23 cellular contexts compared by ENCODE assay signal in the genomic region with DNA sequence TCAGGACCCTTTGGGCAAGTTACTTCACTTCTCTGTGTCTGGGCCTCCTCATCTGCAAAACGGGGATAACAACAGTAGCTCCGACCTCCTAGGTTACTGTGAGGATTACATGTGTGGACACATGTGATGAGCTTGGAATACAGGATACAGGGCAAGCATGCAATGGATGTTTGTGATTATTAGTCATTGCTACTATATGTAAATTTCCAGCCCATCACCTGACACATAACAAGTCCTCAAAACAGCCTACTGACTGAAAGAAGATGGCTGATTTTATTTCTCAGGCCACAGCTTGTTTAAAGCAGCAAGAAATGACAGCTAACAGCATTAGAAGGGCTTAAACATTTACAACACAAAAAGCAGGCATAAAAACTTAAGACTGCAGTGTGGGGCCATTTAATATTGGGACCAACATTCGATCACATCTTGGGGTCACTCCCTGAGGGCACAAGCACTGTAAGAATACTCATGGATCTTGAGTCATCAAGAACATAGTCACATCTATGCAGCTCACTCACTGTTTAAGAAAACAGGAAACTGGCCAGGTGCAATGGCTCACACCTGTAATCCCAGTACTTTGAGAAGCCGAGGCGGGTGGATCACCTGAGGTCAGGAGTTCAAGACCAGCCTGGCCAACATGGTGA. TPM values are rescaled to one million over a fixed set of nuclear protein-coding genes. Genes with fewer than 3 reads are reported as not detected.
A peak's percentile ranks its signal among the peaks of the same experiment; 100 is the strongest.
DNase-seq lines count a peak whose midpoint lies in the region; ATAC-seq, FAIRE-seq and TF ChIP-seq lines count a peak whose summit lies in the region.
"Had no signal": no experiment of that assay in that cellular context is flagged by ENCODE, and none has a peak within 500 bp of the region (broad histone marks: within the 10 kb centered on the region; RNA-seq: fewer than 3 reads in every experiment).

No MANE protein-coding gene starts in this region.

- BruUV-seq in HCT116 (replicated peaks; lab: Mats Ljungman, UMichigan): no TSS peak

- H3K9ac ChIP-seq in HCT116 (ENCODE audit: low read length) (no peak overlapping the region), endodermal cell (ENCODE audit: extremely low read depth, low read length, poor library complexity, severe bottlenecking) (no peak overlapping the region), trophoblast cell (ENCODE audit: low read length) (no peak overlapping the region)
- H3K9ac ChIP-seq: parathyroid adenoma had no signal

- H3K9me2 ChIP-seq in HCT116 (ENCODE audit: insufficient read depth): no peaks in the 10 kb centered on the region

- H4K8ac ChIP-seq in trophoblast cell (ENCODE audit: low read depth, low read length): no peak overlapping the region

- H3K18ac ChIP-seq in trophoblast cell (ENCODE audit: low read length): no peak overlapping the region

- peak overlapping the region; percentile 6 for H3K27ac Mint-ChIP-seq in activated CD4-positive, alpha-beta T cell treated with anti-CD3 and anti-CD28 coated beads, Interleukin-2, amount 10 ng/mL, durations not matched to agents 7 days and 5 days
- H3K27ac Mint-ChIP-seq in activated CD4-positive, alpha-beta T cell treated with anti-CD3 and anti-CD28 coated beads, Interleukin-2, amount 10 ng/mL, durations not matched to agents 24 days and 14 days: no peak overlapping the region
- peak overlapping the region; percentile 16 for H3K27ac Mint-ChIP-seq in endodermal cell
- H3K27ac Mint-ChIP-seq: activated naive CD4-positive, alpha-beta T cell treated with anti-CD3 and anti-CD28 coated beads, Interleukin-2, amount 50 U/mL, for 24 hours had no signal

- H3K14ac ChIP-seq in trophoblast cell (ENCODE audit: low read length): no peak overlapping the region

- H2AFZ ChIP-seq in HCT116 (ENCODE audit: low read depth, low read length, poor library complexity, severe bottlenecking): no peak overlapping the region
- H2AFZ ChIP-seq in trophoblast cell (ENCODE audit: insufficient read depth, low read length, poor library complexity): no peak overlapping the region
- H2AFZ ChIP-seq: parathyroid adenoma had no signal

- H3K4me1 ChIP-seq in HCT116 (ENCODE audit: control insufficient read depth in 1 of 2, insufficient read depth in 2 of 2, low read length in 2 of 2): peaks cover 15 to 39% of the 10 kb centered on the region in 2 experiments
- H3K4me1 ChIP-seq in endodermal cell (ENCODE audit: control insufficient read depth, insufficient read depth, low read length): no peaks in the 10 kb centered on the region
- peaks cover 4 to 8% of the 10 kb centered on the region in 2 experiments for H3K4me1 ChIP-seq in trophoblast cell (ENCODE audit: control insufficient read depth in 1 of 2, insufficient read depth in 2 of 2, low read length in 2 of 2)
- H3K4me1 ChIP-seq: parathyroid adenoma, uterus had no signal

- H3K27me3 ChIP-seq in HCT116 (ENCODE audit: insufficient read depth, low read length) (no peaks in the 10 kb centered on the region), endodermal cell (ENCODE audit: control insufficient read depth, insufficient read depth, low read length, poor library complexity, severe bottlenecking) (no peaks in the 10 kb centered on the region), trophoblast cell (ENCODE audit: insufficient read depth, low read length) (no peaks in the 10 kb centered on the region)
- H3K27me3 ChIP-seq: heart right ventricle, uterus had no signal

- no peaks in the 10 kb centered on the region for H3K36me3 Mint-ChIP-seq in activated CD4-positive, alpha-beta T cell treated with anti-CD3 and anti-CD28 coated beads, Interleukin-2, amount 10 ng/mL, durations not matched to agents 7 days and 5 days (ENCODE audit: low read depth)
- H3K36me3 Mint-ChIP-seq in activated CD4-positive, alpha-beta T cell treated with anti-CD3 and anti-CD28 coated beads, Interleukin-2, amount 10 ng/mL, durations not matched to agents 24 days and 14 days (ENCODE audit: low read depth): no peaks in the 10 kb centered on the region
- no peaks in the 10 kb centered on the region for H3K36me3 Mint-ChIP-seq in endodermal cell (ENCODE audit: low read depth)
- H3K36me3 Mint-ChIP-seq: activated naive CD4-positive, alpha-beta T cell treated with anti-CD3 and anti-CD28 coated beads, Interleukin-2, amount 50 U/mL, for 24 hours; naive thymus-derived CD8-positive, alpha-beta T cell had no signal

- H3K79me2 ChIP-seq in HCT116 (ENCODE audit: insufficient read depth, low read length): no peaks in the 10 kb centered on the region
- no peaks in the 10 kb centered on the region for H3K79me2 ChIP-seq in trophoblast cell (ENCODE audit: control insufficient read depth, insufficient read depth, low read length, poor library complexity)
- H3K79me2 ChIP-seq: parathyroid adenoma had no signal

- RAD21 ChIA-PET in HCT116 (lab: Charles Lee; ENCODE audit: low non-redundant PET in 1 of 2, low total read pairs in 2 of 2, uncharacterized antibody in 2 of 2, unreplicated experiment in 2 of 2): no interaction called here

- H3K27me3 Mint-ChIP-seq in activated CD4-positive, alpha-beta T cell treated with anti-CD3 and anti-CD28 coated beads, Interleukin-2, amount 10 ng/mL, durations not matched to agents 7 days and 5 days: peaks cover 5% of the 10 kb centered on the region
- no peaks in the 10 kb centered on the region for H3K27me3 Mint-ChIP-seq in activated CD4-positive, alpha-beta T cell treated with anti-CD3 and anti-CD28 coated beads, Interleukin-2, amount 10 ng/mL, durations not matched to agents 24 days and 14 days
- H3K27me3 Mint-ChIP-seq in endodermal cell (ENCODE audit: insufficient read depth): peaks cover 40% of the 10 kb centered on the region
- H3K27me3 Mint-ChIP-seq: activated naive CD4-positive, alpha-beta T cell treated with anti-CD3 and anti-CD28 coated beads, Interleukin-2, amount 50 U/mL, for 24 hours; naive thymus-derived CD8-positive, alpha-beta T cell had no signal

- H3K4me2 ChIP-seq in HCT116 (ENCODE audit: low read length): peak overlapping the region; percentile 39
- no peak overlapping the region for H3K4me2 ChIP-seq in trophoblast cell (ENCODE audit: low read length)

- no peak overlapping the region for H2BK12ac ChIP-seq in trophoblast cell (ENCODE audit: low read length)

- no peak overlapping the region for H3K4me3 ChIP-seq in HCT116 (replicated peaks in 1 of 2; ENCODE audit: low read depth in 1 of 2, low read length in 2 of 2)
- H3K4me3 ChIP-seq in endodermal cell (ENCODE audit: low read length): no peak overlapping the region
- H3K4me3 ChIP-seq in trophoblast cell (ENCODE audit: low read depth, low read length): no peak overlapping the region
- H3K4me3 ChIP-seq: A549, heart right ventricle, uterus had no signal

- no peak overlapping the region for H3K4ac ChIP-seq in trophoblast cell (ENCODE audit: low read depth, low read length)

- H4K91ac ChIP-seq in trophoblast cell (ENCODE audit: low read depth, low read length): no peak overlapping the region

- ATAC-seq in HCT116 (peak; percentile 76), GM18907 (IDR thresholded peaks at IDR 0.05; ENCODE audit: unreplicated experiment) (no peak), HG02759 (IDR thresholded peaks at IDR 0.05; ENCODE audit: unreplicated experiment) (no peak)
- ATAC-seq: heart right ventricle; naive thymus-derived CD8-positive, alpha-beta T cell had no signal

- no peaks in the 10 kb centered on the region for H3K9me3 Mint-ChIP-seq in activated CD4-positive, alpha-beta T cell treated with anti-CD3 and anti-CD28 coated beads, Interleukin-2, amount 10 ng/mL, durations not matched to agents 7 days and 5 days
- no peaks in the 10 kb centered on the region for H3K9me3 Mint-ChIP-seq in activated CD4-positive, alpha-beta T cell treated with anti-CD3 and anti-CD28 coated beads, Interleukin-2, amount 10 ng/mL, durations not matched to agents 24 days and 14 days
- H3K9me3 Mint-ChIP-seq in endodermal cell: no peaks in the 10 kb centered on the region
- H3K9me3 Mint-ChIP-seq: activated naive CD4-positive, alpha-beta T cell treated with anti-CD3 and anti-CD28 coated beads, Interleukin-2, amount 50 U/mL, for 24 hours; naive thymus-derived CD8-positive, alpha-beta T cell had no signal

- no peak for TF ChIP-seq RAD21 in HCT116 (IDR thresholded peaks at IDR 0.05; ENCODE audit: low read depth)

- H2BK5ac ChIP-seq in trophoblast cell (ENCODE audit: low read depth, low read length, poor library complexity): no peak overlapping the region

- TF ChIP-seq CTCF in HCT116 (IDR thresholded peaks at IDR 0.05 in 2 of 3, conservative IDR thresholded peaks at IDR 0.05 in 1 of 3; ENCODE audit: borderline replicate concordance in 1 of 3, insufficient read depth in 1 of 3, low read depth in 2 of 3, low read length in 2 of 3) (no peak), endodermal cell (conservative IDR thresholded peaks at IDR 0.05) (no peak)

- H2BK120ac ChIP-seq in trophoblast cell (ENCODE audit: insufficient read depth, low read length, poor library complexity): no peak overlapping the region

- no peak for FAIRE-seq in GM19239 (lab: Jason Lieb, UNC)
- FAIRE-seq: A549, TTC549 had no signal

- H3K79me1 ChIP-seq in trophoblast cell (ENCODE audit: low read length): no peaks in the 10 kb centered on the region

- POLR2A ChIA-PET in activated CD4-positive, alpha-beta T cell treated with anti-CD3 and anti-CD28 coated beads, Interleukin-2, amount 10 ng/mL, durations not matched to agents 7 days and 5 days (lab: Charles Lee): interaction anchor here (0.6 kb wide), 1 partner anchor 94 kb away, joined by 9 read pairs; no protein-coding TSS in a partner anchor
- POLR2A ChIA-PET in HCT116 (lab: Charles Lee): interaction anchor here (1.0 kb wide), 1 partner anchor 45 kb away, joined by 4 read pairs; no protein-coding TSS in a partner anchor

- H3K9me3 ChIP-seq in HCT116 (ENCODE audit: control insufficient read depth in 1 of 2, insufficient read depth in 1 of 2, low read depth in 1 of 2, low read length in 2 of 2) (no peaks in the 10 kb centered on the region), endodermal cell (ENCODE audit: control insufficient read depth, low read length) (no peaks in the 10 kb centered on the region), trophoblast cell (ENCODE audit: insufficient read depth, low read depth, low read length) (no peaks in the 10 kb centered on the region)
- H3K9me3 ChIP-seq: A549, heart right ventricle, uterus had no signal

- H2AK5ac ChIP-seq in trophoblast cell (ENCODE audit: low read length): no peak overlapping the region

- WGBS in endodermal cell (ENCODE audit: insufficient coverage in 1 of 2, insufficient read length in 1 of 2), 2 experiments: 91% methylated on average over 3 to 5 of the region's 5 CpGs
- WGBS in trophoblast cell (ENCODE audit: extremely low coverage, insufficient coverage, insufficient read length): no CpG with 5 or more reads among the region's 5 CpGs

- CTCF ChIA-PET in activated CD4-positive, alpha-beta T cell treated with anti-CD3 and anti-CD28 coated beads, Interleukin-2, amount 10 ng/mL, durations not matched to agents 7 days and 5 days (lab: Charles Lee): interaction anchor here (0.8 to 1.2 kb wide), 2 partner anchors 11 to 33 kb away, joined by 3 read pairs; no protein-coding TSS in a partner anchor
- CTCF ChIA-PET in HCT116 (lab: Charles Lee): no interaction called here

- intact Hi-C loops in activated CD4-positive, alpha-beta T cell treated with anti-CD3 and anti-CD28 coated beads, Interleukin-2, amount 10 ng/mL, durations not matched to agents 24 days and 14 days (cut with micrococcal nuclease): no loop called here
- intact Hi-C loops in HCT116 (cut with micrococcal nuclease): no loop called here

- H3K27ac ChIP-seq in HCT116 (ENCODE audit: low read depth, low read length) (no peak overlapping the region), endodermal cell (ENCODE audit: low read depth, low read length) (no peak overlapping the region), trophoblast cell (ENCODE audit: low read depth, low read length) (no peak overlapping the region)
- H3K27ac ChIP-seq: heart right ventricle, parathyroid adenoma, uterus had no signal

- H3K4me1 Mint-ChIP-seq in activated CD4-positive, alpha-beta T cell treated with anti-CD3 and anti-CD28 coated beads, Interleukin-2, amount 10 ng/mL, durations not matched to agents 7 days and 5 days: peaks cover 18% of the 10 kb centered on the region
- H3K4me1 Mint-ChIP-seq in activated CD4-positive, alpha-beta T cell treated with anti-CD3 and anti-CD28 coated beads, Interleukin-2, amount 10 ng/mL, durations not matched to agents 24 days and 14 days: peaks cover 16% of the 10 kb centered on the region
- peaks cover 29% of the 10 kb centered on the region for H3K4me1 Mint-ChIP-seq in endodermal cell

- no peak for DNase-seq in activated CD4-positive, alpha-beta T cell treated with anti-CD3 and anti-CD28 coated beads, Interleukin-2, amount 10 ng/mL, durations not matched to agents 7 days and 5 days
- DNase-seq in activated CD4-positive, alpha-beta T cell treated with anti-CD3 and anti-CD28 coated beads, Interleukin-2, amount 10 ng/mL, durations not matched to agents 24 days and 14 days: no peak
- DNase-seq in HCT116 (ENCODE audit: low read depth, low spot score): peak; percentile 24
- no peak for DNase-seq in endodermal cell
- DNase-seq in trophoblast cell: peak; percentile 46 to 87
- no peak for DNase-seq in GM19239 (ENCODE audit: insufficient read length, low spot score)
- DNase-seq: activated T-cell treated with anti-CD3 and anti-CD28 coated beads, Interleukin-2, amount 50 U/mL, for 48 hours; C1 segment of cervical spinal cord; DMS153; effector memory CD4-positive, alpha-beta T cell; heart right ventricle; NCI-H1436; NCI-H524; SHP77; stimulated activated CD4-positive, alpha-beta T cell treated with anti-CD3 and anti-CD28 coated beads, Interleukin-2, amount 100 ng/mL, for 48 hours; uterus had no signal

- H4K20me1 ChIP-seq in HCT116 (ENCODE audit: insufficient read depth): no peaks in the 10 kb centered on the region

- H4K12ac ChIP-seq in trophoblast cell (ENCODE audit: low read depth, low read length): no peak overlapping the region

- H3K36me3 ChIP-seq in HCT116 (ENCODE audit: control insufficient read depth in 1 of 2, insufficient read depth in 2 of 2, low read length in 2 of 2) (no peaks in the 10 kb centered on the region), endodermal cell (ENCODE audit: control insufficient read depth, insufficient read depth, low read length) (no peaks in the 10 kb centered on the region), trophoblast cell (ENCODE audit: control insufficient read depth in 1 of 2, insufficient read depth in 2 of 2, low read length in 2 of 2) (no peaks in the 10 kb centered on the region)
- H3K36me3 ChIP-seq: heart right ventricle, uterus had no signal

- TF ChIP-seq POLR2A in HCT116 (IDR thresholded peaks at IDR 0.05; ENCODE audit: borderline replicate concordance, extremely low read depth, insufficient read depth, insufficient read length): no peak

- no peak overlapping the region for H3K4me3 Mint-ChIP-seq in activated CD4-positive, alpha-beta T cell treated with anti-CD3 and anti-CD28 coated beads, Interleukin-2, amount 10 ng/mL, durations not matched to agents 7 days and 5 days
- no peak overlapping the region for H3K4me3 Mint-ChIP-seq in activated CD4-positive, alpha-beta T cell treated with anti-CD3 and anti-CD28 coated beads, Interleukin-2, amount 10 ng/mL, durations not matched to agents 24 days and 14 days
- H3K4me3 Mint-ChIP-seq in endodermal cell: no peak overlapping the region
- H3K4me3 Mint-ChIP-seq: activated naive CD4-positive, alpha-beta T cell treated with anti-CD3 and anti-CD28 coated beads, Interleukin-2, amount 50 U/mL, for 24 hours had no signal

- H3K23ac ChIP-seq in trophoblast cell (ENCODE audit: low read length): no peak overlapping the region

RNA-seq across cellular contexts. Expression of gene ABTB2, which starts 49.6 kb away (rescaled TPM):
- total RNA-seq in activated CD4-positive, alpha-beta T cell treated with anti-CD3 and anti-CD28 coated beads, Interleukin-2, amount 10 ng/mL, durations not matched to agents 7 days and 5 days: under 1 TPM; 0.55 to 0.65 TPM
- 13.1 and 14.1 TPM in 2 replicates for total RNA-seq in activated CD4-positive, alpha-beta T cell treated with anti-CD3 and anti-CD28 coated beads, Interleukin-2, amount 10 ng/mL, durations not matched to agents 24 days and 14 days
- 6.8 TPM for total RNA-seq in HCT116 (2021; ENCODE audit: unreplicated experiment)
- polyA plus RNA-seq in HCT116 (2012): 6.7 and 8.6 TPM in 2 replicates
- total RNA-seq in endodermal cell: 1 to 10 TPM; 2.9 to 5.2 TPM
- 8.4 TPM for polyA plus RNA-seq in endodermal cell (2013, experiment 1 of 2)
- 8.3 TPM for polyA plus RNA-seq in endodermal cell (2013, experiment 2 of 2)
- polyA plus RNA-seq in trophoblast cell (2013): 55.8 and 60.9 TPM in 2 replicates

Comparison
In these comparisons a context has a peak if more than half of its experiments do, and no peak if none do; other contexts are left out.
1. DNase-seq: peak in HCT116 (single experiment) and trophoblast cell (2 of 2); none in activated CD4-positive, alpha-beta T cell treated with anti-CD3 and anti-CD28 coated beads, Interleukin-2, amount 10 ng/mL, durations not matched to agents 7 days and 5 days (single experiment), activated CD4-positive, alpha-beta T cell treated with anti-CD3 and anti-CD28 coated beads, Interleukin-2, amount 10 ng/mL, durations not matched to agents 24 days and 14 days (single experiment), endodermal cell (single experiment) and GM19239 (single experiment).